Comparison of ENCODE assay signal across 11 cellular contexts in genomic region chr20:54133434-54134427, GRCh38. TPM values are rescaled to one million over a fixed set of nuclear protein-coding genes. Genes with fewer than 3 reads are reported as not detected.
A peak's percentile ranks its signal among the peaks of the same experiment; 100 is the strongest.
DNase-seq lines count a peak whose midpoint lies in the region; ATAC-seq and TF ChIP-seq lines count a peak whose summit lies in the region.
"Had no signal": no experiment of that assay in that cellular context is flagged by ENCODE, and none has a peak within 500 bp of the region (broad histone marks: within the 10 kb centered on the region; RNA-seq: fewer than 3 reads in every experiment).

No MANE protein-coding gene starts in this region.

- peak overlapping the region in 4 of 11 experiments; percentile 3 to 43 (median 18); a peak in 3 of 22 replicates for H3K9ac ChIP-seq in BLaER1 treated with 17β-estradiol and CSF1 and Interleukin-3, amounts not matched to agents 10 nM and 100 nM

- H4K20me1 ChIP-seq in BLaER1 treated with 17β-estradiol and CSF1 and Interleukin-3, amounts not matched to agents 10 nM and 100 nM = no peaks in the 10 kb centered on the region

- H3K4me2 ChIP-seq in BLaER1 treated with 17β-estradiol and CSF1 and Interleukin-3, amounts not matched to agents 10 nM and 100 nM = peak overlapping the region; percentile 36 to 91 (median 47); a peak in 13 of 22 replicates

- TF ChIP-seq CTCF in choroid plexus epithelial cell (conservative IDR thresholded peaks at IDR 0.05; ENCODE audit: low read depth, low read length) = no peak
- no peak for TF ChIP-seq CTCF in mucosa of descending colon (IDR thresholded peaks at IDR 0.05)

- ATAC-seq in HG03139 (IDR thresholded peaks at IDR 0.05; ENCODE audit: unreplicated experiment) (peak; percentile 77), mucosa of descending colon (peak; percentile 96), HG02678 (IDR thresholded peaks at IDR 0.05; ENCODE audit: unreplicated experiment) (no peak), GM21737 (IDR thresholded peaks at IDR 0.05; ENCODE audit: unreplicated experiment) (no peak)

- H3K4me3 ChIP-seq in BLaER1 treated with 17β-estradiol and CSF1 and Interleukin-3, amounts not matched to agents 10 nM and 100 nM = no peak overlapping the region
- H3K4me3 ChIP-seq in choroid plexus epithelial cell (ENCODE audit: low read depth, low read length) = no peak overlapping the region
- no peak overlapping the region for H3K4me3 ChIP-seq in mucosa of descending colon

- no peaks in the 10 kb centered on the region for H3K27me3 ChIP-seq in BLaER1 treated with 17β-estradiol and CSF1 and Interleukin-3, amounts not matched to agents 10 nM and 100 nM

- H3K27ac ChIP-seq in BLaER1 treated with 17β-estradiol and CSF1 and Interleukin-3, amounts not matched to agents 10 nM and 100 nM = peak overlapping the region in 10 of 11 experiments; percentile 62 to 87 (median 75); a peak in 20 of 22 replicates

- intact Hi-C loops in mucosa of descending colon (cut with DNase I, micrococcal nuclease) = no loop called here

- peaks cover 12 to 30% (median 22%) of the 10 kb centered on the region in 11 experiments; a peak in 19 of 22 replicates for H3K9me3 ChIP-seq in BLaER1 treated with 17β-estradiol and CSF1 and Interleukin-3, amounts not matched to agents 10 nM and 100 nM (replicated peaks in 1 of 11)
- H3K9me3 ChIP-seq in mucosa of descending colon = no peaks in the 10 kb centered on the region

- DNase-seq in choroid plexus epithelial cell (ENCODE audit: low read depth) (peak; percentile 47), mucosa of descending colon (peak in 1 of 3 donors; percentile 56), SKM-1 (lab: John Stamatoyannopoulos, UW; ENCODE audit: unreplicated experiment) (no peak), D341Med (ENCODE audit: low spot score) (no peak)
- DNase-seq: stimulated activated CD4-positive, alpha-beta T cell treated with anti-CD3 and anti-CD28 coated beads, Interleukin-2, amount 100 ng/mL, for 48 hours; T-helper 9 cell had no signal

- H3K4me1 ChIP-seq in BLaER1 treated with 17β-estradiol and CSF1 and Interleukin-3, amounts not matched to agents 10 nM and 100 nM = peaks cover 11 to 26% (median 19%) of the 10 kb centered on the region in 10 experiments
- H3K4me1 ChIP-seq in mucosa of descending colon (ENCODE audit: low read depth) = no peaks in the 10 kb centered on the region

- no peaks in the 10 kb centered on the region for H3K36me3 ChIP-seq in BLaER1 treated with 17β-estradiol and CSF1 and Interleukin-3, amounts not matched to agents 10 nM and 100 nM
- H3K36me3 ChIP-seq in mucosa of descending colon (ENCODE audit: low read depth) = no peaks in the 10 kb centered on the region

RNA-seq across cellular contexts. Expression of gene CYP24A1, which starts 40.1 kb away (rescaled TPM):
- not detected for total RNA-seq in mucosa of descending colon
- total RNA-seq: activated T-helper 2 cell treated with anti-CD3 and anti-CD28 coated beads, Interferon-gamma antibody, Interleukin-2, Interleukin-4, amounts not matched to agents 10 μg/mL and 5 μg/mL and 100 μg/mL, durations not matched to agents 14 hours and 24 hours and 36 hours had no signal

Comparison
In these comparisons a context has a peak if more than half of its experiments do, and no peak if none do; other contexts are left out.
1. ATAC-seq: peak in HG03139 (single experiment) and mucosa of descending colon (single experiment); none in HG02678 (single experiment) and GM21737 (single experiment).